ENCODE assay signal across 14 cellular contexts in genomic region chr19:6811378-6811777, GRCh38. TPM values are rescaled to one million over a fixed set of nuclear protein-coding genes. Genes with fewer than 3 reads are reported as not detected.
A peak's percentile ranks its signal among the peaks of the same experiment; 100 is the strongest.
DNase-seq lines count a peak whose midpoint lies in the region; TF ChIP-seq lines count a peak whose summit lies in the region.
"Had no signal": no experiment of that assay in that cellular context is flagged by ENCODE, and none has a peak within 500 bp of the region (broad histone marks: within the 10 kb centered on the region; RNA-seq: fewer than 3 reads in every experiment).

No MANE protein-coding gene starts in this region.

- H3K9me3 Mint-ChIP-seq in CD4-positive, alpha-beta memory T cell = peaks cover 0 to 2% (median 0%) of the 10 kb centered on the region in 8 donors
- peaks cover 14% of the 10 kb centered on the region for H3K9me3 Mint-ChIP-seq in activated naive CD8-positive, alpha-beta T cell treated with anti-CD3 and anti-CD28 coated beads for 36 hours
- peaks cover 6% of the 10 kb centered on the region for H3K9me3 Mint-ChIP-seq in neural progenitor cell

- no peak for DNase-seq in CD4-positive, alpha-beta memory T cell
- no peak for DNase-seq in activated naive CD8-positive, alpha-beta T cell treated with anti-CD3 and anti-CD28 coated beads for 36 hours
- DNase-seq in neural progenitor cell (ENCODE audit: low spot score) (no peak), NCI-H1048 (lab: John Stamatoyannopoulos, UW) (no peak), HEK293T (ENCODE audit: extremely low spot score) (no peak)
- DNase-seq in activated CD8-positive, alpha-beta memory T cell treated with anti-CD3 and anti-CD28 coated beads, Interleukin-2, amount 50 U/mL, for 4 hours = no peak
- DNase-seq: activated naive CD4-positive, alpha-beta T cell; AML-193; NCI-H1436 treated with DMSO at 0.1 percent for 48 hours; posterior cingulate gyrus; SIG-M5; stimulated activated CD4-positive, alpha-beta T cell treated with anti-CD3 and anti-CD28 coated beads, Interleukin-2, amount 100 ng/mL, for 24 hours; upper lobe of right lung had no signal

- H4K20me1 ChIP-seq in neural progenitor cell (ENCODE audit: low read depth) = no peaks in the 10 kb centered on the region

- no peaks in the 10 kb centered on the region for H3K27me3 ChIP-seq in CD4-positive, alpha-beta memory T cell (ENCODE audit: insufficient read depth, low read length)
- no peaks in the 10 kb centered on the region for H3K27me3 ChIP-seq in neural progenitor cell
- H3K27me3 ChIP-seq: upper lobe of right lung had no signal

- no peaks in the 10 kb centered on the region for H3F3A ChIP-seq in neural progenitor cell (ENCODE audit: low read depth)

- peak overlapping the region; percentile 60 for H2AFZ ChIP-seq in neural progenitor cell (replicated peaks)

- no peaks in the 10 kb centered on the region for H3K79me2 ChIP-seq in neural progenitor cell (ENCODE audit: low read depth)

- H3K4me1 Mint-ChIP-seq in CD4-positive, alpha-beta memory T cell = peaks cover 48 to 86% (median 65%) of the 10 kb centered on the region in 4 donors
- H3K4me1 Mint-ChIP-seq in activated naive CD8-positive, alpha-beta T cell treated with anti-CD3 and anti-CD28 coated beads for 36 hours = peaks cover 59% of the 10 kb centered on the region
- H3K4me1 Mint-ChIP-seq in neural progenitor cell = no peaks in the 10 kb centered on the region

- CTCF ChIA-PET in CD4-positive, alpha-beta memory T cell (lab: Charles Lee; ENCODE audit: partially characterized antibody) = interaction anchor here (0.5 to 1.4 kb wide), 2 partner anchors 11 to 528 kb away, joined by 3 read pairs; no protein-coding TSS in a partner anchor
- CTCF ChIA-PET in HEK293 (lab: Yijun Ruan, JAX) = interaction anchor here (0.6 kb wide), 1 partner anchor 257 kb away, joined by 4 read pairs; no protein-coding TSS in a partner anchor
- CTCF ChIA-PET in HEK293T (lab: Yijun Ruan, JAX) = no interaction called here

- H3K4me3 Mint-ChIP-seq in CD4-positive, alpha-beta memory T cell = no peak overlapping the region
- H3K4me3 Mint-ChIP-seq in activated naive CD8-positive, alpha-beta T cell treated with anti-CD3 and anti-CD28 coated beads for 36 hours = no peak overlapping the region
- H3K4me3 Mint-ChIP-seq in neural progenitor cell = no peak overlapping the region

- H3K4me3 ChIP-seq in CD4-positive, alpha-beta memory T cell (ENCODE audit: low read length in 2 of 2) = no peak overlapping the region
- H3K4me3 ChIP-seq in HEK293 (ENCODE audit: low read depth, low read length) (no peak overlapping the region), neural progenitor cell (no peak overlapping the region)
- H3K4me3 ChIP-seq: upper lobe of right lung had no signal

- TF ChIP-seq CTCF in HEK293 (tag by site-specific recombination; IDR thresholded peaks at IDR 0.05) (no peak), neural progenitor cell (IDR thresholded peaks at IDR 0.05) (no peak)

- H3K36me3 ChIP-seq in CD4-positive, alpha-beta memory T cell (ENCODE audit: insufficient read depth, low read length) = no peaks in the 10 kb centered on the region
- H3K36me3 ChIP-seq in HEK293 (ENCODE audit: control insufficient read depth in 2 of 2, insufficient read depth in 1 of 2, low read length in 2 of 2) (no peaks in the 10 kb centered on the region), neural progenitor cell (no peaks in the 10 kb centered on the region)
- H3K36me3 ChIP-seq: upper lobe of right lung had no signal

- H3K27ac Mint-ChIP-seq in CD4-positive, alpha-beta memory T cell = peak overlapping the region; percentile 42 to 94 (median 88)
- peak overlapping the region; percentile 19 for H3K27ac Mint-ChIP-seq in activated naive CD8-positive, alpha-beta T cell treated with anti-CD3 and anti-CD28 coated beads for 36 hours
- no peak overlapping the region for H3K27ac Mint-ChIP-seq in neural progenitor cell

- intact Hi-C loops in CD4-positive, alpha-beta memory T cell (cut with micrococcal nuclease) = no loop called here

- POLR2A ChIA-PET in CD4-positive, alpha-beta memory T cell (lab: Charles Lee; ENCODE audit: partially characterized antibody) = interaction anchor here (1.8 to 6.4 kb wide), 2 partner anchors 10 to 39 kb away, joined by 6 to 59 read pairs; partner anchors contain the start of gene VAV1
- POLR2A ChIA-PET in HEK293 (lab: Yijun Ruan, JAX) = no interaction called here
- POLR2A ChIA-PET in HEK293T (lab: Yijun Ruan, JAX) = no interaction called here

- peaks cover 54% of the 10 kb centered on the region for H3K4me1 ChIP-seq in CD4-positive, alpha-beta memory T cell (ENCODE audit: insufficient read depth, low read length)
- H3K4me1 ChIP-seq in HEK293 (ENCODE audit: control insufficient read depth, insufficient read depth, low read length) (no peaks in the 10 kb centered on the region), neural progenitor cell (no peaks in the 10 kb centered on the region)
- H3K4me1 ChIP-seq: upper lobe of right lung had no signal

- no peaks in the 10 kb centered on the region for H3K27me3 Mint-ChIP-seq in CD4-positive, alpha-beta memory T cell
- H3K27me3 Mint-ChIP-seq in activated naive CD8-positive, alpha-beta T cell treated with anti-CD3 and anti-CD28 coated beads for 36 hours = no peaks in the 10 kb centered on the region
- H3K27me3 Mint-ChIP-seq in neural progenitor cell (ENCODE audit: insufficient read depth, low read depth) = peaks cover 5% of the 10 kb centered on the region

- no peak overlapping the region for H3K9ac ChIP-seq in neural progenitor cell

- H3K9me3 ChIP-seq in CD4-positive, alpha-beta memory T cell (ENCODE audit: control insufficient read depth in 1 of 2, low read length in 2 of 2) = no peaks in the 10 kb centered on the region
- H3K9me3 ChIP-seq in HEK293 (ENCODE audit: control insufficient read depth, insufficient read depth, low read depth, low read length) (no peaks in the 10 kb centered on the region), neural progenitor cell (ENCODE audit: low read depth) (no peaks in the 10 kb centered on the region)
- H3K9me3 ChIP-seq: upper lobe of right lung had no signal

- H3K4me2 ChIP-seq in neural progenitor cell = no peak overlapping the region

- H3K36me3 Mint-ChIP-seq in CD4-positive, alpha-beta memory T cell = peaks cover 29% of the 10 kb centered on the region in 2 donors
- peaks cover 53% of the 10 kb centered on the region for H3K36me3 Mint-ChIP-seq in activated naive CD8-positive, alpha-beta T cell treated with anti-CD3 and anti-CD28 coated beads for 36 hours
- H3K36me3 Mint-ChIP-seq in neural progenitor cell = no peaks in the 10 kb centered on the region

- H3K27ac ChIP-seq in CD4-positive, alpha-beta memory T cell (ENCODE audit: low read depth, low read length) = no peak overlapping the region
- H3K27ac ChIP-seq in HEK293 (ENCODE audit: extremely low read depth, low read depth, low read length) (no peak overlapping the region), neural progenitor cell (no peak overlapping the region)
- H3K27ac ChIP-seq: upper lobe of right lung had no signal

TF ChIP-seq in HEK293, 187 proteins besides CTCF, POLR2A, EP300 and RAD21:
- peak; percentile 79 for TF ChIP-seq ZFP3 (tag by site-specific recombination; IDR thresholded peaks at IDR 0.05; ENCODE audit: low read depth)
- TF ChIP-seq, protein P1, sequence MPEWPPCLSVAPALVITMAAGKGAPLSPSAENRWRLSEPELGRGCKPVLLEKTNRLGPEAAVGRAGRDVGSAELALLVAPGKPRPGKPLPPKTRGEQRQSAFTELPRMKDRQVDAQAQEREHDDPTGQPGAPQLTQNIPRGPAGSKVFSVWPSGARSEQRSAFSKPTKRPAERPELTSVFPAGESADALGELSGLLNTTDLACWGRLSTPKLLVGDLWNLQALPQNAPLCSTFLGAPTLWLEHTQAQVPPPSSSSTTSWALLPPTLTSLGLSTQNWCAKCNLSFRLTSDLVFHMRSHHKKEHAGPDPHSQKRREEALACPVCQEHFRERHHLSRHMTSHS (tag by site-specific recombination; IDR thresholded peaks at IDR 0.05) = no peak
TF ChIP-seq in HEK293: peak in this region for 1.

TF ChIP-seq in HEK293T, 16 proteins besides CTCF, POLR2A, EP300 and RAD21:
- TF ChIP-seq LEF1 (IDR thresholded peaks at IDR 0.05; ENCODE audit: borderline replicate concordance) (no peak), SP1 (IDR thresholded peaks at IDR 0.05) (no peak), L3MBTL2 (conservative IDR thresholded peaks at IDR 0.05) (no peak), FOXM1 (IDR thresholded peaks at IDR 0.05; ENCODE audit: borderline replicate concordance) (no peak), SUZ12 (IDR thresholded peaks at IDR 0.05) (no peak), ARNT (IDR thresholded peaks at IDR 0.05) (no peak)
TF ChIP-seq in HEK293T: peak in this region for 0.

RNA-seq across cellular contexts. Expression of gene VAV1, which starts 38.9 kb away (rescaled TPM):
- total RNA-seq in CD4-positive, alpha-beta memory T cell = 10 to 100 TPM; 82.5 to 87.6 TPM
- polyA plus RNA-seq in CD4-positive, alpha-beta memory T cell = 10 to 100 TPM; 16.0 to 23.9 TPM
- 10 to 100 TPM; 65.2 to 65.7 TPM for total RNA-seq in activated naive CD8-positive, alpha-beta T cell treated with anti-CD3 and anti-CD28 coated beads for 36 hours
- 0.15 TPM in 1 of 2 replicates, not detected in the other for total RNA-seq in neural progenitor cell (ENCODE audit: low replicate concordance)

RNA-seq across cellular contexts. Expression of gene SH2D3A, which starts 44.1 kb away (rescaled TPM):
- total RNA-seq in CD4-positive, alpha-beta memory T cell = 10 to 100 TPM; 59.3 to 64.3 TPM
- polyA plus RNA-seq in CD4-positive, alpha-beta memory T cell = 10 to 100 TPM; 26.9 to 37.9 TPM
- total RNA-seq in activated naive CD8-positive, alpha-beta T cell treated with anti-CD3 and anti-CD28 coated beads for 36 hours = 10 to 100 TPM; 25.7 to 26.1 TPM
- 0.65 and 1.5 TPM in 2 replicates for total RNA-seq in neural progenitor cell (ENCODE audit: low replicate concordance)

Comparison
In these comparisons a context has a peak if more than half of its experiments do, and no peak if none do; other contexts are left out.
1. RNA of gene VAV1, which starts 38.9 kb away (total RNA-seq): 82.5 to 87.6 TPM in CD4-positive, alpha-beta memory T cell and 65.2 to 65.7 TPM in activated naive CD8-positive, alpha-beta T cell treated with anti-CD3 and anti-CD28 coated beads for 36 hours; 0.15 TPM in neural progenitor cell; every median in the first group is over 10 times any median in the second.
2. RNA of gene SH2D3A, which starts 44.1 kb away (total RNA-seq): 59.3 to 64.3 TPM in CD4-positive, alpha-beta memory T cell and 25.7 to 26.1 TPM in activated naive CD8-positive, alpha-beta T cell treated with anti-CD3 and anti-CD28 coated beads for 36 hours; 0.65 to 1.5 TPM in neural progenitor cell; every median in the first group is over 10 times any median in the second.